Comparison of ENCODE assay signal across 9 cellular contexts in genomic region chr12:42129595-42130204, GRCh38. TPM values are rescaled to one million over a fixed set of nuclear protein-coding genes. Genes with fewer than 3 reads are reported as not detected.
A peak's percentile ranks its signal among the peaks of the same experiment; 100 is the strongest.
DNase-seq lines count a peak whose midpoint lies in the region; ATAC-seq and TF ChIP-seq lines count a peak whose summit lies in the region.
"Had no signal": no experiment of that assay in that cellular context is flagged by ENCODE, and none has a peak within 500 bp of the region (broad histone marks: within the 10 kb centered on the region; RNA-seq: fewer than 3 reads in every experiment).

No MANE protein-coding gene starts in this region.

- no peak overlapping the region for H3K4me3 ChIP-seq in epithelial cell of proximal tubule (ENCODE audit: low read depth, low read length)
- H3K4me3 ChIP-seq: skin epidermis had no signal

- peak; percentile 93 for TF ChIP-seq CTCF in epithelial cell of proximal tubule (conservative IDR thresholded peaks at IDR 0.05; ENCODE audit: low read depth, low read length)

- in situ Hi-C loops in KBM-7 (cut with MboI; ENCODE audit: low pct_unique_long_range_greater_than_20kb, low sequenced_read_pairs): loop anchor here (25.0 kb wide), 1 partner anchor 233 kb away; no protein-coding TSS in a partner anchor

- ATAC-seq in GM21390 (IDR thresholded peaks at IDR 0.05; ENCODE audit: unreplicated experiment): no peak

- DNase-seq in DMS79 treated with DMSO at 0.1 percent for 48 hours (lab: John Stamatoyannopoulos, UW) (peak; percentile 44), KBM-7 (peak; percentile 68), RPMI8226 (peak; percentile 45), epithelial cell of proximal tubule (ENCODE audit: low read depth) (no peak), myocyte (ENCODE audit: low read depth) (peak; percentile 81)
- no peak for DNase-seq in stimulated activated CD4-positive, alpha-beta T cell treated with anti-CD3 and anti-CD28 coated beads, Interleukin-1b, Interleukin-23, amount 100 ng/mL, for 48 hours
- no peak for DNase-seq in stimulated activated CD4-positive, alpha-beta T cell treated with anti-CD3 and anti-CD28 coated beads, Interleukin-2, amount 100 ng/mL, for 24 hours

RNA-seq across cellular contexts. Expression of gene GXYLT1, which starts 15.0 kb away (rescaled TPM):
- 9.6 and 13.5 TPM in 2 replicates for total RNA-seq in epithelial cell of proximal tubule
- 4.7 and 5.0 TPM in 2 replicates for total RNA-seq in myocyte
- 2.7 TPM for polyA plus RNA-seq in myocyte (2012)

Comparison
In these comparisons a context has a peak if more than half of its experiments do, and no peak if none do; other contexts are left out.
1. DNase-seq: peak in DMS79 treated with DMSO at 0.1 percent for 48 hours (single experiment), KBM-7 (single experiment), RPMI8226 (single experiment) and myocyte (single experiment); none in epithelial cell of proximal tubule (single experiment), stimulated activated CD4-positive, alpha-beta T cell treated with anti-CD3 and anti-CD28 coated beads, Interleukin-1b, Interleukin-23, amount 100 ng/mL, for 48 hours (single experiment) and stimulated activated CD4-positive, alpha-beta T cell treated with anti-CD3 and anti-CD28 coated beads, Interleukin-2, amount 100 ng/mL, for 24 hours (0 of 2).